ENCODE assay signal across 1 cellular context in the genomic region with DNA sequence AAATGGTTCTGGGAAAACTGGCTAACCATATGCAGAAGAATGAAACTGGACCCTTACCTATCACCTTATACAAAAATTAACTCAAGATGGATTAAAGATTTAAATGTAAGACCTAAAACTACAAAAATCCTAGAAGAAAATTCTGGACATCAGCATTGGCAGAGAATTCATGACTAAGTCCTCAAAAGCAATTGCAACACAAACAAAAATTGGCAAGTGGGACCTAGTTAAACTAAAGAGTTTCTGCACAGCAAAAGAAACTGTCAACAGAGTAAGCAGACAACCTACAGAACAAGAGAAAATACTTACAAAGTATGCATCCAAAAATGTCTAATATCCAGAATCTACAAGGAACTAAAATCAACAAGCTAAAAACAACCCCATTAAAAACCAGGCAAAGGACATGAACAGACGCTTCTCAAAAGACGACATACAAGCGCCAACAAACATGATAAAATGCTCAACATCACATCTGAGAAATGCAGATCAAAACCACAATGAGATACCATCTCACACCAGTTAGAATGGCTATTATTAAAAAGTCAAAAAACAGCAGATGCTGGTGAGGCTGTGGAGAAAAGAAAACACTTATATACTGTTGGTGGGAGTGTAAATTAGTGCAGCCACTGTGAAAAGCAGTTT.
TF ChIP-seq lines count a peak whose summit lies in the region.

No MANE protein-coding gene starts in this region.

TF ChIP-seq in K562, 482 proteins besides CTCF, POLR2A, EP300 and RAD21:
- TF ChIP-seq CREM (IDR thresholded peaks at IDR 0.05; ENCODE audit: low read depth) (peak; percentile 59), MTA1 (IDR thresholded peaks at IDR 0.05; ENCODE audit: borderline replicate concordance) (0 out of 2 replicates have a peak, but pooled peaks have one; percentile 61), FOXK2 (conservative IDR thresholded peaks at IDR 0.05 in 1 of 2, IDR thresholded peaks at IDR 0.05 in 1 of 2; ENCODE audit: low read depth in 2 of 2) (0 out of 4 replicates have a peak, but pooled peaks of 1 of the 2 experiments have one; percentile 20), ARID1B (IDR thresholded peaks at IDR 0.05) (0 out of 2 replicates have a peak, but pooled peaks have one; percentile 14)
